23 cellular contexts compared by ENCODE assay signal in genomic region chr13:95269756-95270155, GRCh38. TPM values are rescaled to one million over a fixed set of nuclear protein-coding genes. Genes with fewer than 3 reads are reported as not detected.
DNase-seq lines count a peak whose midpoint lies in the region; ATAC-seq, FAIRE-seq and TF ChIP-seq lines count a peak whose summit lies in the region.
"Had no signal": no experiment of that assay in that cellular context is flagged by ENCODE, and none has a peak within 500 bp of the region (broad histone marks: within the 10 kb centered on the region; RNA-seq: fewer than 3 reads in every experiment).

No MANE protein-coding gene starts in this region.

- FAIRE-seq in GM12892 (lab: Jason Lieb, UNC) = peak; percentile 40
- FAIRE-seq: D721Med, HepG2 had no signal

- H3K27ac Mint-ChIP-seq in activated naive CD4-positive, alpha-beta T cell treated with anti-CD3 and anti-CD28 coated beads, Interleukin-2, amount 50 U/mL, for 72 hours = peak overlapping the region in 1 of 2 donors; percentile 47
- H3K27ac Mint-ChIP-seq: activated CD4-positive, alpha-beta T cell treated with anti-CD3 and anti-CD28 coated beads, Interleukin-2, amount 10 ng/mL, durations not matched to agents 7 days and 5 days had no signal

- H3K9me3 Mint-ChIP-seq in activated naive CD4-positive, alpha-beta T cell treated with anti-CD3 and anti-CD28 coated beads, Interleukin-2, amount 50 U/mL, for 72 hours = peaks cover 7 to 9% of the 10 kb centered on the region in 2 donors

- H3K9me2 ChIP-seq in hepatocyte (replicated peaks; ENCODE audit: insufficient read depth) = no peaks in the 10 kb centered on the region

- H3K27me3 ChIP-seq in hepatocyte (no peaks in the 10 kb centered on the region), sigmoid colon (no peaks in the 10 kb centered on the region)
- H3K27me3 ChIP-seq: uterus had no signal

- no peak overlapping the region for H2AFZ ChIP-seq in hepatocyte

- no peak for ATAC-seq in GM18907 (IDR thresholded peaks at IDR 0.05; ENCODE audit: unreplicated experiment)
- ATAC-seq in activated naive CD4-positive, alpha-beta T cell treated with anti-CD3 and anti-CD28 coated beads, Interleukin-2, amount 50 U/mL, for 72 hours = no peak
- ATAC-seq in GM19324 (IDR thresholded peaks at IDR 0.05; ENCODE audit: low FRiP score, unreplicated experiment) = no peak
- ATAC-seq: HepG2; Right ventricle myocardium inferior; stimulated activated naive CD8-positive, alpha-beta T cell treated with anti-CD3 and anti-CD28 coated beads, Interleukin-15, Interleukin-2, amounts not matched to agents 100 U/mL and 50 U/mL, for 24 hours had no signal

- intact Hi-C loops in sigmoid colon (cut with DNase I) = loop anchor here (5.0 kb wide), 2 partner anchors 58 to 77 kb away; no protein-coding TSS in a partner anchor

- 86% methylated on average over 3 of the region's 3 CpGs for WGBS in hepatocyte (ENCODE audit: low lambda C conversion rate, missing lambda C conversion rate)
- WGBS in sigmoid colon, 2 donors = 83 to 92% methylated on average over 3 of the region's 3 CpGs

- DNase-seq in GM12892 (ENCODE audit: insufficient read length) (no peak), hepatocyte (ENCODE audit: low spot score) (no peak), sigmoid colon (no peak), nucleus accumbens (lab: John Stamatoyannopoulos, UW) (no peak)
- no peak for DNase-seq in activated naive CD4-positive, alpha-beta T cell treated with anti-CD3 and anti-CD28 coated beads, Interleukin-2, amount 50 U/mL, for 72 hours (ENCODE audit: low spot score in 2 of 2)
- DNase-seq: activated CD4-positive, alpha-beta T cell treated with anti-CD3 and anti-CD28 coated beads, Interleukin-2, amount 10 ng/mL, durations not matched to agents 7 days and 5 days; activated naive CD4-positive, alpha-beta T cell; activated T-cell treated with anti-CD3 and anti-CD28 coated beads, Interleukin-2, amount 50 U/mL, for 48 hours; glutamatergic neuron; H7; islet precursor cell; midbrain; NCI-H146; NCI-H2107; stimulated activated naive CD8-positive, alpha-beta T cell treated with anti-CD3 and anti-CD28 coated beads, Interleukin-15, Interleukin-2, amounts not matched to agents 100 U/mL and 50 U/mL, for 24 hours; uterus had no signal

- TF ChIP-seq POLR2A in GM12892 (IDR thresholded peaks at IDR 0.05; ENCODE audit: low read depth, low read length) (no peak), sigmoid colon (IDR thresholded peaks at IDR 0.05) (no peak)

- H3K9me3 ChIP-seq in hepatocyte (ENCODE audit: low read depth) (no peaks in the 10 kb centered on the region), sigmoid colon (no peaks in the 10 kb centered on the region)
- H3K9me3 ChIP-seq: thoracic aorta, uterus had no signal

- no peaks in the 10 kb centered on the region for H4K20me1 ChIP-seq in hepatocyte (ENCODE audit: insufficient read depth, poor library complexity, severe bottlenecking)

- no peak overlapping the region for H3K4me3 ChIP-seq in hepatocyte
- H3K4me3 ChIP-seq in sigmoid colon = no peak overlapping the region
- H3K4me3 ChIP-seq: thoracic aorta, uterus had no signal

- TF ChIP-seq CTCF in VCaP (conservative IDR thresholded peaks at IDR 0.05) (no peak), hepatocyte (IDR thresholded peaks at IDR 0.05; ENCODE audit: poor library complexity) (no peak), sigmoid colon (IDR thresholded peaks at IDR 0.05) (no peak)

- no peak overlapping the region for H3K4me2 ChIP-seq in hepatocyte

- peaks cover 45% of the 10 kb centered on the region for H3K4me1 ChIP-seq in hepatocyte (ENCODE audit: insufficient read depth)
- peaks cover 2 to 70% (median 64%) of the 10 kb centered on the region in 4 donors for H3K4me1 ChIP-seq in sigmoid colon
- H3K4me1 ChIP-seq: uterus had no signal

- peaks cover 18% of the 10 kb centered on the region for H3K79me2 ChIP-seq in hepatocyte

- H3K27ac ChIP-seq in VCaP (peak overlapping the region; percentile 78), hepatocyte (peak overlapping the region; percentile 10), sigmoid colon (peak overlapping the region in 3 of 4 donors; percentile 74 to 80 (median 79))
- H3K27ac ChIP-seq: thoracic aorta, uterus had no signal

- TF ChIP-seq EP300 in sigmoid colon (IDR thresholded peaks at IDR 0.05) = no peak

- H3K36me3 ChIP-seq in hepatocyte (replicated peaks; ENCODE audit: insufficient read depth, low read depth) (no peaks in the 10 kb centered on the region), sigmoid colon (no peaks in the 10 kb centered on the region)
- H3K36me3 ChIP-seq: thoracic aorta, uterus had no signal

- peaks cover 22 to 35% of the 10 kb centered on the region in 2 donors for H3K36me3 Mint-ChIP-seq in activated naive CD4-positive, alpha-beta T cell treated with anti-CD3 and anti-CD28 coated beads, Interleukin-2, amount 50 U/mL, for 72 hours

RNA-seq across cellular contexts. Expression of gene ABCC4, which starts 31.5 kb away (rescaled TPM):
- polyA plus RNA-seq in GM12892 (2012; ENCODE audit: missing spikeins) = 19.5 TPM
- 23.3 and 25.3 TPM in 2 replicates for total RNA-seq in hepatocyte
- 9.6 and 9.8 TPM in 2 replicates for polyA plus RNA-seq in hepatocyte
- 10 to 100 TPM; 24.3 to 56.3 (median 43.1) TPM for total RNA-seq in sigmoid colon
- 1 to 10 TPM; 1.2 to 5.7 (median 4.2) TPM for polyA plus RNA-seq in sigmoid colon
- total RNA-seq in activated naive CD4-positive, alpha-beta T cell treated with anti-CD3 and anti-CD28 coated beads, Interleukin-2, amount 50 U/mL, for 72 hours = 10 to 100 TPM in 1 of 2 donors, 1 to 10 TPM in 1; 6.2 to 11.2 TPM

Comparison
In these comparisons a context has a peak if more than half of its experiments do, and no peak if none do; other contexts are left out.
1. H3K27ac ChIP-seq: peak in every context shown above with its lines; median percentile 79 in sigmoid colon; 78 in VCaP; 10 in hepatocyte.